1 cellular context compared by ENCODE assay signal in the genomic region with DNA sequence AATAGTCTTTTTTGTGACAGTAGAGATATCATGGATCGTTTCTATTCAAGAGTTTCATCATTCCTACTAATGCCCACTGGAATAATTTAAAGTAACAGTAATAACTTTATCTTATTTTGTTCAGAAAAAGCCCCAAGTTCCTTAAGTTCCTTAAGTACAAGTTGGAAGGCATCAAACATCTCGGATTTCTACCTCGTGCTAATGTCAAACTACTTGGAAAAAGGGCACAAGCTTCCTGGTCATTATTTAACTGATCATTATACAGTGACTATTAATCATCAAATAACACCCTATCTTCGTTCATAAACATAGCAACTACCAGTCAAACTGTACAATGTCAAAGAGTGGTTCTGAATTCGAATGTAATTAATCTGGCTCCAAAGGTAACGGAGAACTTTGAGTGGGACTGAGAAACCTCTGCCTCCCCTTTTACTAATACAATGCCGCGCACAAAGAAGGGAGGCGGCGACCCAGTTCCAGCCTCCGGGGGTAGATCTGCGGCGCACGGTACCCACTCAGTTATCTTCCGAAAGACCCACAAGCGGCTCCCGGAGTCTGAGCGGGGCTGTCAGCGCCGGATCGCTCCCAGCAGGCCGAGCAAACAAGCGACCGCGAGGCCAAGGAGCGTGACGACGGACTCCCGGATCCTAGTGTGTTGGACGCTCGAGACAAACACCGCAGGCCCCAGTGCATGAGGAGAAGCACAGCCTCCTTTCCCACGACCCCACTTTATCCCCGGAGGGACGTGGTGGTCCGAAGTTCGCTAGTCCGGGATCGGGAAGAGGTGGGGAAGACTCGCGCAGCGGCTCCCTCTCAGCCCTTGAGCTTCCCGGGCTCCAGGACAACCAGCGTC.
TF ChIP-seq lines count a peak whose summit lies in the region.

No MANE protein-coding gene starts in this region.

TF ChIP-seq in HepG2, 621 proteins besides CTCF, POLR2A, EP300 and RAD21 (continued from another document and continues in another):
- TF ChIP-seq PATZ1 (CRISPR knock-in tag; IDR thresholded peaks at IDR 0.05) (no peak), ZBTB34 (CRISPR knock-in tag; IDR thresholded peaks at IDR 0.05) (0 out of 2 replicates have a peak, but pooled peaks have one; percentile 31), BORCS8-MEF2B (CRISPR knock-in tag; IDR thresholded peaks at IDR 0.05) (peak; percentile 69; the same call in 1 of the 2 replicates), RFX3 (CRISPR knock-in tag; IDR thresholded peaks at IDR 0.05) (no peak), CHD2 (IDR thresholded peaks at IDR 0.05; ENCODE audit: low read depth, low read length) (no peak), REL (CRISPR knock-in tag; conservative IDR thresholded peaks at IDR 0.05) (no peak; the same call in 1 of the 2 replicates), MTA3 (CRISPR knock-in tag; IDR thresholded peaks at IDR 0.05) (no peak), FOXP1 (IDR thresholded peaks at IDR 0.05) (no peak), FOXP1 (CRISPR knock-in tag; IDR thresholded peaks at IDR 0.05) (no peak), SMARCE1 (IDR thresholded peaks at IDR 0.05; ENCODE audit: borderline replicate concordance) (no peak), SMC3 (IDR thresholded peaks at IDR 0.05; ENCODE audit: low read length) (no peak), LRRFIP1 (CRISPR knock-in tag; conservative IDR thresholded peaks at IDR 0.05) (no peak), GTF3A (CRISPR knock-in tag; conservative IDR thresholded peaks at IDR 0.05) (no peak), ZNF253 (CRISPR knock-in tag; IDR thresholded peaks at IDR 0.05; ENCODE audit: borderline replicate concordance) (no peak), BCL3 (CRISPR knock-in tag; IDR thresholded peaks at IDR 0.05) (peak; percentile 17; the same call in 1 of the 2 replicates), MAFK (conservative IDR thresholded peaks at IDR 0.05 in 1 of 2, IDR thresholded peaks at IDR 0.05 in 1 of 2; ENCODE audit: low read length in 2 of 2) (no peak), RXRA (CRISPR knock-in tag; IDR thresholded peaks at IDR 0.05) (peak; percentile 39; the same call in 1 of the 2 replicates), GATAD2A (CRISPR knock-in tag; IDR thresholded peaks at IDR 0.05) (no peak), ZNF333 (CRISPR knock-in tag; IDR thresholded peaks at IDR 0.05; ENCODE audit: borderline replicate concordance) (peak; percentile 57; the same call in 1 of the 2 replicates), NCOA5 (CRISPR knock-in tag; IDR thresholded peaks at IDR 0.05) (no peak), NFE2L2 (IDR thresholded peaks at IDR 0.05; ENCODE audit: low read length) (no peak), ZNF501 (CRISPR knock-in tag; IDR thresholded peaks at IDR 0.05) (peak; percentile 64; the same call in 1 of the 2 replicates), ZNF629 (CRISPR knock-in tag; conservative IDR thresholded peaks at IDR 0.05) (no peak), TCF12 (IDR thresholded peaks at IDR 0.05) (no peak), TCF12 (CRISPR knock-in tag; IDR thresholded peaks at IDR 0.05) (no peak), ZNF292 (CRISPR knock-in tag; IDR thresholded peaks at IDR 0.05; ENCODE audit: borderline replicate concordance, low read depth) (peak; percentile 85), ZNF343 (CRISPR knock-in tag; IDR thresholded peaks at IDR 0.05) (peak; percentile 45; the same call in 1 of the 2 replicates), ELF3 (CRISPR knock-in tag; IDR thresholded peaks at IDR 0.05) (no peak), HNRNPUL1 (IDR thresholded peaks at IDR 0.05; ENCODE audit: low read depth, low read length) (no peak), ZNF703 (CRISPR knock-in tag; IDR thresholded peaks at IDR 0.05; ENCODE audit: borderline replicate concordance) (no peak; the same call in 1 of the 2 replicates), ZNF83 (CRISPR knock-in tag; IDR thresholded peaks at IDR 0.05; ENCODE audit: borderline replicate concordance) (peak; percentile 88; the same call in 1 of the 2 replicates), ZSCAN31 (CRISPR knock-in tag; IDR thresholded peaks at IDR 0.05; ENCODE audit: low read depth) (peak; percentile 69; the same call in 1 of the 2 replicates), IRF2 (CRISPR knock-in tag; IDR thresholded peaks at IDR 0.05) (no peak), RFXAP (CRISPR knock-in tag; IDR thresholded peaks at IDR 0.05; ENCODE audit: borderline replicate concordance) (no peak), HIVEP1 (CRISPR knock-in tag; IDR thresholded peaks at IDR 0.05) (peak; percentile 45; the same call in 1 of the 2 replicates), SP4 (CRISPR knock-in tag; IDR thresholded peaks at IDR 0.05) (no peak; the same call in 1 of the 2 replicates), U2AF1 (optimal IDR thresholded peaks at IDR 0.05; ENCODE audit: low read depth, low read length) (no peak), ZNF430 (CRISPR knock-in tag; IDR thresholded peaks at IDR 0.05) (no peak), ZMYM2 (CRISPR knock-in tag; IDR thresholded peaks at IDR 0.05) (no peak), GLMP (CRISPR knock-in tag; IDR thresholded peaks at IDR 0.05; ENCODE audit: borderline replicate concordance) (no peak), TGIF2 (CRISPR knock-in tag; IDR thresholded peaks at IDR 0.05) (no peak), RARA (CRISPR knock-in tag; IDR thresholded peaks at IDR 0.05) (no peak), ZNF740 (CRISPR knock-in tag; IDR thresholded peaks at IDR 0.05) (0 out of 2 replicates have a peak, but pooled peaks have one; percentile 15), ZNF572 (CRISPR knock-in tag; IDR thresholded peaks at IDR 0.05) (no peak), YEATS4 (CRISPR knock-in tag; IDR thresholded peaks at IDR 0.05; ENCODE audit: borderline replicate concordance) (peak; percentile 76), ZNF24 (IDR thresholded peaks at IDR 0.05) (no peak)
- TF ChIP-seq, protein P1, sequence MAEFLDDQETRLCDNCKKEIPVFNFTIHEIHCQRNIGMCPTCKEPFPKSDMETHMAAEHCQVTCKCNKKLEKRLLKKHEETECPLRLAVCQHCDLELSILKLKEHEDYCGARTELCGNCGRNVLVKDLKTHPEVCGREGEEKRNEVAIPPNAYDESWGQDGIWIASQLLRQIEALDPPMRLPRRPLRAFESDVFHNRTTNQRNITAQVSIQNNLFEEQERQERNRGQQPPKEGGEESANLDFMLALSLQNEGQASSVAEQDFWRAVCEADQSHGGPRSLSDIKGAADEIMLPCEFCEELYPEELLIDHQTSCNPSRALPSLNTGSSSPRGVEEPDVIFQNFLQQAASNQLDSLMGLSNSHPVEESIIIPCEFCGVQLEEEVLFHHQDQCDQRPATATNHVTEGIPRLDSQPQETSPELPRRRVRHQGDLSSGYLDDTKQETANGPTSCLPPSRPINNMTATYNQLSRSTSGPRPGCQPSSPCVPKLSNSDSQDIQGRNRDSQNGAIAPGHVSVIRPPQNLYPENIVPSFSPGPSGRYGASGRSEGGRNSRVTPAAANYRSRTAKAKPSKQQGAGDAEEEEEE (CRISPR knock-in tag; IDR thresholded peaks at IDR 0.05; ENCODE audit: borderline replicate concordance), result peak; percentile 65; the same call in 1 of the 2 replicates
- TF ChIP-seq, protein P2, sequence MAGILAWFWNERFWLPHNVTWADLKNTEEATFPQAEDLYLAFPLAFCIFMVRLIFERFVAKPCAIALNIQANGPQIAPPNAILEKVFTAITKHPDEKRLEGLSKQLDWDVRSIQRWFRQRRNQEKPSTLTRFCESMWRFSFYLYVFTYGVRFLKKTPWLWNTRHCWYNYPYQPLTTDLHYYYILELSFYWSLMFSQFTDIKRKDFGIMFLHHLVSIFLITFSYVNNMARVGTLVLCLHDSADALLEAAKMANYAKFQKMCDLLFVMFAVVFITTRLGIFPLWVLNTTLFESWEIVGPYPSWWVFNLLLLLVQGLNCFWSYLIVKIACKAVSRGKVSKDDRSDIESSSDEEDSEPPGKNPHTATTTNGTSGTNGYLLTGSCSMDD (CRISPR knock-in tag; IDR thresholded peaks at IDR 0.05), result no peak
